In the genomic region with DNA sequence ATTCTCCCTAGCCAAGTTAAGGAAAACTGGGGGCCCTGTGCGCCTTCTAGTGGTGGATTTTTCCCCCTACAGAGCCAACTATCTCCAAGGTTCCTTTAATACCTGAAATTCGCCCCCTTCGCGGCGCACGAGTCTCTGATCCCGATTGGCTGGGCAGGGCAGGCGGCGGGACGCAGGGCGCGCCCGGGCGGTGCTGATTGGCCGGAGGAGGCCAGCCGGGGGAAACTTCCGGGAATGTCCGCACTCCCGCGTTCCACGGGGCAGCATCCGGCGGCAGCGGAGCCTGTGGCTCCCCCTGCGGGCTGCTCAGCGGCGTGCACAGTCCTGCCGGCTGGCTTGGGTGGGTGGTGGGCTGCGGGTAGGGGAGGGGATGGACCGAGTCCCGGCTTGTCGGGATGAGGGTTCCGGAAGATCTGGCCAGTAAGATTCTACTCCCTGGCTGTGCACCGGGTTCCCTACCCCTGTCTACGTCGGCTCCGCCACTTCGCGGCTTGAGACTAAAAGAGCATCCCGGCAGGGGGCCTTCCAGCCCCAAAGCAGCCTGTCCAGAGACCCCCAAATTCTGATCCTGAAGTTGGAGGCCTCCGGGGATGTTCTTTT, we compare ENCODE assay signal across 1 cellular context.
TF ChIP-seq lines count a peak whose summit lies in the region.

NABP2 (plus strand) TSS at position 241 of the 600 bp plus-strand sequence. CDS start 515 bp downstream, outside the sequence.

TF ChIP-seq in HepG2, 621 proteins besides CTCF, POLR2A, EP300 and RAD21 (continued from another document and continues in another):
- no peak for TF ChIP-seq ZXDC (CRISPR knock-in tag; IDR thresholded peaks at IDR 0.05)
- no peak for TF ChIP-seq ZNF780A (CRISPR knock-in tag; IDR thresholded peaks at IDR 0.05)
- TF ChIP-seq, protein P1, sequence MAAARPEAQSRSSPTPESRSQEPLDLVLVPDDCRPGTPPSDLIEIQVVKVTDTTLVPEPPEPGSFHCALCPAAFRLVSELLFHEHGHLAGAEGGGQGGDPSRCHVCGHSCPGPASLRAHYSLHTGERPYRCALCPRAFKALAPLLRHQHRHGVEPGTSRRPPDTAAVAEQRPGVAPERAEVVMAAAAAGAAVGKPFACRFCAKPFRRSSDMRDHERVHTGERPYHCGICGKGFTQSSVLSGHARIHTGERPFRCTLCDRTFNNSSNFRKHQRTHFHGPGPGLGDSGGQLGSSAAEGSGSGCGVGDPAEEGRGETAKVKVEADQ (CRISPR knock-in tag; IDR thresholded peaks at IDR 0.05; ENCODE audit: borderline replicate concordance): no peak
- TF ChIP-seq ZNF30 (CRISPR knock-in tag; IDR thresholded peaks at IDR 0.05): no peak
- peak; percentile 80; the same call in 1 of the 2 replicates for TF ChIP-seq ARID4A (CRISPR knock-in tag; IDR thresholded peaks at IDR 0.05; ENCODE audit: borderline replicate concordance)
- no peak for TF ChIP-seq ZNF431 (CRISPR knock-in tag; IDR thresholded peaks at IDR 0.05; ENCODE audit: borderline replicate concordance, low read depth)
- TF ChIP-seq ZNF484 (CRISPR knock-in tag; IDR thresholded peaks at IDR 0.05; ENCODE audit: borderline replicate concordance, low read depth): no peak
- peak; percentile 58; the same call in 1 of the 2 replicates for TF ChIP-seq MAZ (IDR thresholded peaks at IDR 0.05; ENCODE audit: borderline replicate concordance, low read depth, low read length)
- peak; percentile 76 for TF ChIP-seq MAZ (CRISPR knock-in tag; IDR thresholded peaks at IDR 0.05; ENCODE audit: low read depth)
- peak; percentile 46; the same call in 1 of the 2 replicates for TF ChIP-seq DMAP1 (CRISPR knock-in tag; IDR thresholded peaks at IDR 0.05)
- no peak; the same call in 1 of the 2 replicates for TF ChIP-seq ZSCAN9 (CRISPR knock-in tag; IDR thresholded peaks at IDR 0.05; ENCODE audit: borderline replicate concordance)
- TF ChIP-seq ZNF224 (CRISPR knock-in tag; IDR thresholded peaks at IDR 0.05): no peak
- no peak; the same call in 1 of the 2 replicates for TF ChIP-seq CENPBD1 (CRISPR knock-in tag; IDR thresholded peaks at IDR 0.05; ENCODE audit: borderline replicate concordance, low read depth)
- peak; percentile 77; the same call in 1 of the 2 replicates for TF ChIP-seq SIN3A (IDR thresholded peaks at IDR 0.05; ENCODE audit: borderline replicate concordance, low read depth, low read length)
- no peak for TF ChIP-seq ZNF253 (CRISPR knock-in tag; IDR thresholded peaks at IDR 0.05; ENCODE audit: borderline replicate concordance)
- TF ChIP-seq, protein P2, sequence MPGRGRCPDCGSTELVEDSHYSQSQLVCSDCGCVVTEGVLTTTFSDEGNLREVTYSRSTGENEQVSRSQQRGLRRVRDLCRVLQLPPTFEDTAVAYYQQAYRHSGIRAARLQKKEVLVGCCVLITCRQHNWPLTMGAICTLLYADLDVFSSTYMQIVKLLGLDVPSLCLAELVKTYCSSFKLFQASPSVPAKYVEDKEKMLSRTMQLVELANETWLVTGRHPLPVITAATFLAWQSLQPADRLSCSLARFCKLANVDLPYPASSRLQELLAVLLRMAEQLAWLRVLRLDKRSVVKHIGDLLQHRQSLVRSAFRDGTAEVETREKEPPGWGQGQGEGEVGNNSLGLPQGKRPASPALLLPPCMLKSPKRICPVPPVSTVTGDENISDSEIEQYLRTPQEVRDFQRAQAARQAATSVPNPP (CRISPR knock-in tag; IDR thresholded peaks at IDR 0.05): no peak
- TF ChIP-seq, protein P3, sequence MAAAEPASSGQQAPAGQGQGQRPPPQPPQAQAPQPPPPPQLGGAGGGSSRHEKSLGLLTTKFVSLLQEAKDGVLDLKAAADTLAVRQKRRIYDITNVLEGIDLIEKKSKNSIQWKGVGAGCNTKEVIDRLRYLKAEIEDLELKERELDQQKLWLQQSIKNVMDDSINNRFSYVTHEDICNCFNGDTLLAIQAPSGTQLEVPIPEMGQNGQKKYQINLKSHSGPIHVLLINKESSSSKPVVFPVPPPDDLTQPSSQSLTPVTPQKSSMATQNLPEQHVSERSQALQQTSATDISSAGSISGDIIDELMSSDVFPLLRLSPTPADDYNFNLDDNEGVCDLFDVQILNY (CRISPR knock-in tag; conservative IDR thresholded peaks at IDR 0.05): peak; percentile 71
- TF ChIP-seq HNF4A (CRISPR knock-in tag; IDR thresholded peaks at IDR 0.05): no peak
- TF ChIP-seq CHD4 (IDR thresholded peaks at IDR 0.05; ENCODE audit: borderline replicate concordance, low read length): no peak
- TF ChIP-seq PHF8 (CRISPR knock-in tag; IDR thresholded peaks at IDR 0.05): peak; percentile 55; the same call in 1 of the 2 replicates
- no peak for TF ChIP-seq HMG20B (CRISPR knock-in tag; conservative IDR thresholded peaks at IDR 0.05)
- TF ChIP-seq WIZ (CRISPR knock-in tag; IDR thresholded peaks at IDR 0.05): no peak
- peak; percentile 84 for TF ChIP-seq HDAC1 (CRISPR knock-in tag; IDR thresholded peaks at IDR 0.05)
- TF ChIP-seq RBAK (CRISPR knock-in tag; IDR thresholded peaks at IDR 0.05): 0 out of 2 replicates have a peak, but pooled peaks have one; percentile 59
- no peak for TF ChIP-seq ZUFSP (CRISPR knock-in tag; IDR thresholded peaks at IDR 0.05; ENCODE audit: borderline replicate concordance)
- no peak for TF ChIP-seq ZNF296 (CRISPR knock-in tag; conservative IDR thresholded peaks at IDR 0.05)
- TF ChIP-seq ZNF704 (CRISPR knock-in tag; IDR thresholded peaks at IDR 0.05; ENCODE audit: borderline replicate concordance): no peak
- TF ChIP-seq FOXA3 (CRISPR knock-in tag; IDR thresholded peaks at IDR 0.05): no peak
- TF ChIP-seq CHD2 (IDR thresholded peaks at IDR 0.05; ENCODE audit: low read depth, low read length): no peak
- TF ChIP-seq HCFC1 (IDR thresholded peaks at IDR 0.05; ENCODE audit: low read depth, low read length): no peak
- TF ChIP-seq ZNF572 (CRISPR knock-in tag; IDR thresholded peaks at IDR 0.05): 0 out of 2 replicates have a peak, but pooled peaks have one; percentile 56
- TF ChIP-seq ISX (CRISPR knock-in tag; conservative IDR thresholded peaks at IDR 0.05): no peak
- no peak for TF ChIP-seq PHB2 (IDR thresholded peaks at IDR 0.05; ENCODE audit: partially characterized antibody)
- TF ChIP-seq ZNF597 (CRISPR knock-in tag; IDR thresholded peaks at IDR 0.05): no peak
- no peak for TF ChIP-seq ZFP90 (CRISPR knock-in tag; IDR thresholded peaks at IDR 0.05; ENCODE audit: borderline replicate concordance)
- TF ChIP-seq ZIK1 (CRISPR knock-in tag; IDR thresholded peaks at IDR 0.05; ENCODE audit: borderline replicate concordance, low read depth): no peak
- TF ChIP-seq ASH2L (IDR thresholded peaks at IDR 0.05; ENCODE audit: insufficient read length, low read depth, low read length): peak; percentile 72
- TF ChIP-seq CENPX (CRISPR knock-in tag; IDR thresholded peaks at IDR 0.05): no peak
- TF ChIP-seq ZNF883 (CRISPR knock-in tag; IDR thresholded peaks at IDR 0.05; ENCODE audit: not compliant biosample characterization): no peak
- TF ChIP-seq HOXA3 (CRISPR knock-in tag; IDR thresholded peaks at IDR 0.05): peak; percentile 85
- peak; percentile 36; the same call in 1 of the 2 replicates for TF ChIP-seq RCOR2 (CRISPR knock-in tag; IDR thresholded peaks at IDR 0.05)
- no peak for TF ChIP-seq FOXK2 (IDR thresholded peaks at IDR 0.05)
- no peak for TF ChIP-seq TRIM22 (IDR thresholded peaks at IDR 0.05)
- TF ChIP-seq NFIC (IDR thresholded peaks at IDR 0.05; ENCODE audit: low read length): no peak
